2 cellular contexts compared by ENCODE assay signal in the genomic region with DNA sequence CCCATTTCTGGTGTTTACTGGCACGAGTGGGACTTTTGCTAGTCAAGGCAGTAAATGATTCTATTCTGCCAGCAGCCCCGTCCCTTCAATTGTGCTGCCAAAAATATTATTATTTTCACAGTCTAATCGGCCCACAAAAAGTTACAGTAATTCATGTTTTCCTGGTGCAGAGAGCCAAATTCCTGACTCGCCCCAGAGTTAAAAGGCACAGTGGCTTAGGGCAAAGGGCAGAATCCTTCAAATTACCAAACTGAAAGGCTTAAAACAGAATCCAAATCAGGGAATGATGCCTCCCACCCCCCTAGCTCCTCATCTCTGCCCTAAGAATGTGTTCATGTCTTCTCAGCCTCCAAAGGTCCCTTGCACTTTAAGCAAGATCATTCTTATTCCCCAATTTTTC.
TF ChIP-seq lines count a peak whose summit lies in the region.

No MANE protein-coding gene starts in this region.

TF ChIP-seq in liver, 16 proteins besides CTCF, POLR2A, EP300 and RAD21 (continued from another document):
- TF ChIP-seq, protein P1, sequence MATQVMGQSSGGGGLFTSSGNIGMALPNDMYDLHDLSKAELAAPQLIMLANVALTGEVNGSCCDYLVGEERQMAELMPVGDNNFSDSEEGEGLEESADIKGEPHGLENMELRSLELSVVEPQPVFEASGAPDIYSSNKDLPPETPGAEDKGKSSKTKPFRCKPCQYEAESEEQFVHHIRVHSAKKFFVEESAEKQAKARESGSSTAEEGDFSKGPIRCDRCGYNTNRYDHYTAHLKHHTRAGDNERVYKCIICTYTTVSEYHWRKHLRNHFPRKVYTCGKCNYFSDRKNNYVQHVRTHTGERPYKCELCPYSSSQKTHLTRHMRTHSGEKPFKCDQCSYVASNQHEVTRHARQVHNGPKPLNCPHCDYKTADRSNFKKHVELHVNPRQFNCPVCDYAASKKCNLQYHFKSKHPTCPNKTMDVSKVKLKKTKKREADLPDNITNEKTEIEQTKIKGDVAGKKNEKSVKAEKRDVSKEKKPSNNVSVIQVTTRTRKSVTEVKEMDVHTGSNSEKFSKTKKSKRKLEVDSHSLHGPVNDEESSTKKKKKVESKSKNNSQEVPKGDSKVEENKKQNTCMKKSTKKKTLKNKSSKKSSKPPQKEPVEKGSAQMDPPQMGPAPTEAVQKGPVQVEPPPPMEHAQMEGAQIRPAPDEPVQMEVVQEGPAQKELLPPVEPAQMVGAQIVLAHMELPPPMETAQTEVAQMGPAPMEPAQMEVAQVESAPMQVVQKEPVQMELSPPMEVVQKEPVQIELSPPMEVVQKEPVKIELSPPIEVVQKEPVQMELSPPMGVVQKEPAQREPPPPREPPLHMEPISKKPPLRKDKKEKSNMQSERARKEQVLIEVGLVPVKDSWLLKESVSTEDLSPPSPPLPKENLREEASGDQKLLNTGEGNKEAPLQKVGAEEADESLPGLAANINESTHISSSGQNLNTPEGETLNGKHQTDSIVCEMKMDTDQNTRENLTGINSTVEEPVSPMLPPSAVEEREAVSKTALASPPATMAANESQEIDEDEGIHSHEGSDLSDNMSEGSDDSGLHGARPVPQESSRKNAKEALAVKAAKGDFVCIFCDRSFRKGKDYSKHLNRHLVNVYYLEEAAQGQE (IDR thresholded peaks at IDR 0.05) = no peak

TF ChIP-seq in HepG2, 621 proteins besides CTCF, POLR2A, EP300 and RAD21 (continued from another document):
- TF ChIP-seq, protein P2, sequence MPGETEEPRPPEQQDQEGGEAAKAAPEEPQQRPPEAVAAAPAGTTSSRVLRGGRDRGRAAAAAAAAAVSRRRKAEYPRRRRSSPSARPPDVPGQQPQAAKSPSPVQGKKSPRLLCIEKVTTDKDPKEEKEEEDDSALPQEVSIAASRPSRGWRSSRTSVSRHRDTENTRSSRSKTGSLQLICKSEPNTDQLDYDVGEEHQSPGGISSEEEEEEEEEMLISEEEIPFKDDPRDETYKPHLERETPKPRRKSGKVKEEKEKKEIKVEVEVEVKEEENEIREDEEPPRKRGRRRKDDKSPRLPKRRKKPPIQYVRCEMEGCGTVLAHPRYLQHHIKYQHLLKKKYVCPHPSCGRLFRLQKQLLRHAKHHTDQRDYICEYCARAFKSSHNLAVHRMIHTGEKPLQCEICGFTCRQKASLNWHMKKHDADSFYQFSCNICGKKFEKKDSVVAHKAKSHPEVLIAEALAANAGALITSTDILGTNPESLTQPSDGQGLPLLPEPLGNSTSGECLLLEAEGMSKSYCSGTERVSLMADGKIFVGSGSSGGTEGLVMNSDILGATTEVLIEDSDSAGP (CRISPR knock-in tag; IDR thresholded peaks at IDR 0.05; ENCODE audit: borderline replicate concordance) = no peak
